9 cellular contexts compared by ENCODE assay signal in the genomic region with DNA sequence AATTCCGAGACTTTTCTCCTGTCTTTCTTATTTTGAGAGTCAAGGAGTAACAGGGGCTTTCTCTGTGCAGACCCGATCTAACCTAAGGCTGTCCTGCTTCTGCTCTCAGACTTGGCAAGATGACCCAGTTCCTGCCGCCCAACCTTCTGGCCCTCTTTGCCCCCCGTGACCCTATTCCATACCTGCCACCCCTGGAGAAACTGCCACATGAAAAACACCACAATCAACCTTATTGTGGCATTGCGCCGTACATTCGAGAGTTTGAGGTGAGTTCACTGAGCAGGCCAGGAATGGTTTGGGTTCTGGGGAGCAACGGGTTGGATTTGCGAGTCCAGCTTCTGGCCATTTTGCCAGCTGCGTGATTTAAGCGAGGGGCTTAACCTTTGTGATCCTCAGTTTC. TPM values are rescaled to one million over a fixed set of nuclear protein-coding genes. Genes with fewer than 3 reads are reported as not detected.
DNase-seq lines count a peak whose midpoint lies in the region; ATAC-seq and TF ChIP-seq lines count a peak whose summit lies in the region.
"Had no signal": no experiment of that assay in that cellular context is flagged by ENCODE, and none has a peak within 500 bp of the region (broad histone marks: within the 10 kb centered on the region; RNA-seq: fewer than 3 reads in every experiment).

No MANE protein-coding gene starts in this region.

- H3K79me2 ChIP-seq in DOHH2 (ENCODE audit: control insufficient read depth, low read length), result peaks cover 61% of the 10 kb centered on the region

- no peak for TF ChIP-seq CTCF in DOHH2 (IDR thresholded peaks at IDR 0.05; ENCODE audit: low read depth, low read length, poor library complexity, severe bottlenecking)
- TF ChIP-seq CTCF in fibroblast of mammary gland (conservative IDR thresholded peaks at IDR 0.05; ENCODE audit: control insufficient read depth, insufficient read depth, low read depth, low read length), result no peak
- no peak for TF ChIP-seq CTCF in psoas muscle (IDR thresholded peaks at IDR 0.05)

- H3K9me3 ChIP-seq in DOHH2 (ENCODE audit: control insufficient read depth, insufficient read depth, low read length), result no peaks in the 10 kb centered on the region
- no peaks in the 10 kb centered on the region for H3K9me3 ChIP-seq in SJCRH30 (replicated peaks)
- no peaks in the 10 kb centered on the region for H3K9me3 ChIP-seq in psoas muscle

- no peaks in the 10 kb centered on the region for H3K27me3 ChIP-seq in DOHH2 (ENCODE audit: control insufficient read depth, low read length)
- no peaks in the 10 kb centered on the region for H3K27me3 ChIP-seq in SJCRH30
- no peaks in the 10 kb centered on the region for H3K27me3 ChIP-seq in psoas muscle (ENCODE audit: insufficient read depth in 3 of 3, low read length in 2 of 3)

- ATAC-seq in psoas muscle (no peak), HG02798 (IDR thresholded peaks at IDR 0.05; ENCODE audit: poor library complexity, unreplicated experiment) (no peak), HG02571 (IDR thresholded peaks at IDR 0.05; ENCODE audit: unreplicated experiment) (no peak)

- H3K27ac ChIP-seq in DOHH2 (ENCODE audit: low read depth, low read length) (0 out of 2 replicates have a peak overlapping the region, but pooled peaks have one; percentile 56), SJCRH30 (peak overlapping the region; percentile 92), psoas muscle (peak overlapping the region; percentile 97)

- DNase-seq in SJCRH30, result no peak
- DNase-seq in fibroblast of mammary gland (ENCODE audit: low read depth), result no peak
- DNase-seq in psoas muscle, result no peak
- no peak for DNase-seq in HEK293T (ENCODE audit: extremely low spot score)
- no peak for DNase-seq in HT-29 (ENCODE audit: low spot score)
- DNase-seq: NCI-H774 had no signal

- CTCF ChIA-PET in HEK293T (lab: Yijun Ruan, JAX), result no interaction called here

- peaks cover 32% of the 10 kb centered on the region for H4K20me1 ChIP-seq in DOHH2 (ENCODE audit: control insufficient read depth, insufficient read depth, low read depth, low read length)

- peak overlapping the region; percentile 79 for H3K4me2 ChIP-seq in DOHH2 (ENCODE audit: low read length)

- H3K4me1 ChIP-seq in DOHH2 (ENCODE audit: control insufficient read depth, low read length), result peaks cover 22% of the 10 kb centered on the region
- H3K4me1 ChIP-seq in SJCRH30, result peaks cover 5% of the 10 kb centered on the region; the same call in 1 of the 2 replicates
- H3K4me1 ChIP-seq in psoas muscle, result peaks cover 18% of the 10 kb centered on the region

- H3K36me3 ChIP-seq in DOHH2 (ENCODE audit: control insufficient read depth, low read length), result peaks cover 54% of the 10 kb centered on the region
- H3K36me3 ChIP-seq in SJCRH30, result peaks cover 38% of the 10 kb centered on the region
- peaks cover 2 to 45% of the 10 kb centered on the region in 2 donors for H3K36me3 ChIP-seq in psoas muscle (ENCODE audit: insufficient read depth in 1 of 2, low read depth in 1 of 2)

- POLR2A ChIA-PET in HEK293T (lab: Yijun Ruan, JAX), result interaction anchor here (0.7 to 0.8 kb wide), 2 partner anchors 12 to 21 kb away, joined by 3 to 5 read pairs; no protein-coding TSS in a partner anchor

- H3K4me3 ChIP-seq in DOHH2 (ENCODE audit: low read length) (peak overlapping the region; percentile 94), SJCRH30 (peak overlapping the region; percentile 94), fibroblast of mammary gland (ENCODE audit: control insufficient read depth, low read depth, low read length) (peak overlapping the region; percentile 96), psoas muscle (peak overlapping the region; percentile 100)

- WGBS in psoas muscle, 3 donors, result 44 to 48% (median 46%) methylated on average over 11 of the region's 11 CpGs

- intact Hi-C loops in psoas muscle (cut with DNase I), result no loop called here

- H3K9me2 ChIP-seq in DOHH2 (replicated peaks; ENCODE audit: control insufficient read depth, low read length), result no peaks in the 10 kb centered on the region

- H3F3A ChIP-seq in DOHH2 (ENCODE audit: control insufficient read depth, insufficient read depth), result no peaks in the 10 kb centered on the region

TF ChIP-seq in HEK293T, 16 proteins besides CTCF, POLR2A, EP300 and RAD21:
- TF ChIP-seq ELF4 (IDR thresholded peaks at IDR 0.05), result no peak
- no peak for TF ChIP-seq FOXK2 (IDR thresholded peaks at IDR 0.05)
- TF ChIP-seq SUZ12 (IDR thresholded peaks at IDR 0.05), result no peak
- TF ChIP-seq BHLHE40 (IDR thresholded peaks at IDR 0.05; ENCODE audit: borderline replicate concordance), result no peak

RNA-seq across cellular contexts. Expression of a gene that starts 1.0 kb away (rescaled TPM):
- 241 and 253 TPM in 2 replicates for total RNA-seq in SJCRH30 (2014; rRNA removed; shearing (Covaris generic))
- total RNA-seq in psoas muscle, result 100 to 1,000 TPM in 3 of 4 donors, 10 to 100 TPM in 1; 89.1 to 133 (median 111) TPM
- polyA plus RNA-seq in psoas muscle, result 100 to 1,000 TPM in 1 of 3 donors, 10 to 100 TPM in 2; 83.2 to 123 (median 85.3) TPM
- total RNA-seq in HT-29 (2014; rRNA removed; shearing (Covaris generic)), result 994 and 1,107 TPM in 2 replicates

RNA-seq across cellular contexts. Expression of a gene that starts 13.8 kb away (rescaled TPM):
- total RNA-seq in SJCRH30 (2014; rRNA removed; shearing (Covaris generic)), result not detected in 2 replicates
- 10 to 100 TPM in 3 of 4 donors, 1 to 10 TPM in 1; 9.7 to 21.4 (median 17.2) TPM for total RNA-seq in psoas muscle
- 10 to 100 TPM; 12.6 to 23.9 (median 17.0) TPM for polyA plus RNA-seq in psoas muscle
- total RNA-seq in HT-29 (2014; rRNA removed; shearing (Covaris generic)), result not detected in 2 replicates

RNA-seq across cellular contexts. Expression of a gene that starts 21.7 kb away (rescaled TPM):
- not detected in 2 replicates for total RNA-seq in SJCRH30 (2014; rRNA removed; shearing (Covaris generic))
- 1 to 10 TPM; 1.8 to 6.9 (median 5.1) TPM for total RNA-seq in psoas muscle
- polyA plus RNA-seq in psoas muscle, result 1 to 10 TPM; 5.6 to 7.4 (median 6.4) TPM
- 0.29 TPM in 1 of 2 replicates, not detected in the other for total RNA-seq in HT-29 (2014; rRNA removed; shearing (Covaris generic))

RNA-seq across cellular contexts. Expression of a gene that starts 27.9 kb away (rescaled TPM):
- 4.1 and 5.0 TPM in 2 replicates for total RNA-seq in SJCRH30 (2014; rRNA removed; shearing (Covaris generic))
- total RNA-seq in psoas muscle, result 10 to 100 TPM; 11.8 to 27.9 (median 22.3) TPM
- 10 to 100 TPM; 13.9 to 24.3 (median 15.8) TPM for polyA plus RNA-seq in psoas muscle
- 12.0 and 19.9 TPM in 2 replicates for total RNA-seq in HT-29 (2014; rRNA removed; shearing (Covaris generic))

RNA-seq across cellular contexts. Expression of a gene that starts 28.7 kb away (rescaled TPM):
- not detected in 2 replicates for total RNA-seq in SJCRH30 (2014; rRNA removed; shearing (Covaris generic))
- under 1 TPM; 0.20 to 0.46 (median 0.41) TPM for total RNA-seq in psoas muscle
- polyA plus RNA-seq in psoas muscle, result 1 to 10 TPM in 1 of 3 donors, under 1 TPM in 2; 0.52 to 1.1 (median 0.56) TPM
- not detected in 2 replicates for total RNA-seq in HT-29 (2014; rRNA removed; shearing (Covaris generic))

Comparison
In these comparisons a context has a peak if more than half of its experiments do, and no peak if none do; other contexts are left out.
1. RNA of a gene that starts 13.8 kb away (total RNA-seq): 9.7 to 21.4 TPM in psoas muscle; not detected in SJCRH30 and not detected in HT-29; every median in the first group is over 10 times any median in the second.
2. Peak in every context shown above with its lines, with median percentiles within 50 percentile points of each other: H3K27ac ChIP-seq and H3K4me3 ChIP-seq.